19 cellular contexts compared by ENCODE assay signal in the genomic region with DNA sequence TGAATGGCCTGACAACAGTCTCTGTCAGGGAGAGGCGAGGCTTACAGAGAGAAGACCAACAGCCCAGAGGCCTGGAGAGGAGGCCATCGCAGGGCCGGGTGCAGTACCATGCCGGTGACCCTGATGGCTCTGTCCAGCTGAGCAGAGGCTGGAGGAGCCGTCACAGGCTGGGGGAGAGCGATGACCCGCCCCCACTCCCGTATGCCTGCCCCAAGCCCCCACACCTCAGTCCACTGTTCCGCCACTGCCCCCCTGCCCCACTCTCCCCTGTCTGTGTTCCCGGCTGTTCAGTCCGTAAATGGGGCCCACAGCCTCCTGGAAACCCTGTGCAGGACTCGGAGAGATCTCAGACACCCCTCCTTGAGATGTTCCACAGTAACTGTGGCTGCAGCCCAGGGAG. TPM values are rescaled to one million over a fixed set of nuclear protein-coding genes. Genes with fewer than 3 reads are reported as not detected.
DNase-seq lines count a peak whose midpoint lies in the region; ATAC-seq and TF ChIP-seq lines count a peak whose summit lies in the region.
"Had no signal": no experiment of that assay in that cellular context is flagged by ENCODE, and none has a peak within 500 bp of the region (broad histone marks: within the 10 kb centered on the region; RNA-seq: fewer than 3 reads in every experiment).

No MANE protein-coding gene starts in this region.

- TF ChIP-seq CTCF in endothelial cell (IDR thresholded peaks at IDR 0.05; ENCODE audit: unreplicated experiment), result no peak
- no peak for TF ChIP-seq CTCF in upper lobe of left lung (IDR thresholded peaks at IDR 0.05)

- ATAC-seq in stimulated activated naive CD8-positive, alpha-beta T cell treated with anti-CD3 and anti-CD28 coated beads, Interleukin-15, amount 100 ng/mL, for 72 hours, result peak; percentile 13
- ATAC-seq in stimulated activated naive CD8-positive, alpha-beta T cell treated with anti-CD3 and anti-CD28 coated beads, Interleukin-15, Interleukin-2, amounts not matched to agents 100 U/mL and 50 U/mL, for 24 hours, result no peak
- no peak for ATAC-seq in naive thymus-derived CD4-positive, alpha-beta T cell
- no peak for ATAC-seq in upper lobe of left lung (ENCODE audit: low FRiP score in 2 of 2)

- peaks cover 33% of the 10 kb centered on the region for H3K4me1 Mint-ChIP-seq in stimulated activated naive CD8-positive, alpha-beta T cell treated with anti-CD3 and anti-CD28 coated beads, Interleukin-15, amount 100 ng/mL, for 72 hours
- H3K4me1 Mint-ChIP-seq in endothelial cell (ENCODE audit: unreplicated experiment), result peaks cover 2% of the 10 kb centered on the region
- H3K4me1 Mint-ChIP-seq in naive thymus-derived CD4-positive, alpha-beta T cell, result peaks cover 0 to 34% (median 26%) of the 10 kb centered on the region in 7 donors

- peak overlapping the region; percentile 35 for H3K27ac ChIP-seq in naive thymus-derived CD4-positive, alpha-beta T cell (ENCODE audit: low read depth, low read length)
- H3K27ac ChIP-seq in upper lobe of left lung, result no peak overlapping the region

- H3K4me3 ChIP-seq in naive thymus-derived CD4-positive, alpha-beta T cell (ENCODE audit: low read length), result no peak overlapping the region
- H3K4me3 ChIP-seq in upper lobe of left lung, result no peak overlapping the region

- H3K4me3 Mint-ChIP-seq in stimulated activated naive CD8-positive, alpha-beta T cell treated with anti-CD3 and anti-CD28 coated beads, Interleukin-15, amount 100 ng/mL, for 72 hours, result no peak overlapping the region
- no peak overlapping the region for H3K4me3 Mint-ChIP-seq in endothelial cell (ENCODE audit: unreplicated experiment)
- no peak overlapping the region for H3K4me3 Mint-ChIP-seq in naive thymus-derived CD4-positive, alpha-beta T cell
- H3K4me3 Mint-ChIP-seq: CD4-positive, alpha-beta T cell had no signal

- intact Hi-C loops in naive thymus-derived CD4-positive, alpha-beta T cell (cut with micrococcal nuclease), result no loop called here

- H3K9me3 Mint-ChIP-seq in stimulated activated naive CD8-positive, alpha-beta T cell treated with anti-CD3 and anti-CD28 coated beads, Interleukin-15, amount 100 ng/mL, for 72 hours, result no peaks in the 10 kb centered on the region
- no peaks in the 10 kb centered on the region for H3K9me3 Mint-ChIP-seq in endothelial cell (ENCODE audit: unreplicated experiment)
- H3K9me3 Mint-ChIP-seq in naive thymus-derived CD4-positive, alpha-beta T cell, result no peaks in the 10 kb centered on the region
- H3K9me3 Mint-ChIP-seq: CD4-positive, alpha-beta T cell had no signal

- no peak for TF ChIP-seq POLR2A in upper lobe of left lung (IDR thresholded peaks at IDR 0.05)

- WGBS in upper lobe of left lung, 2 donors, result 70 to 79% methylated on average over 11 to 12 of the region's 12 CpGs

- CTCF ChIA-PET in naive thymus-derived CD4-positive, alpha-beta T cell (lab: Charles Lee), result no interaction called here

- TF ChIP-seq EP300 in upper lobe of left lung (IDR thresholded peaks at IDR 0.05), result no peak

- no peaks in the 10 kb centered on the region for H3K27me3 ChIP-seq in naive thymus-derived CD4-positive, alpha-beta T cell (ENCODE audit: control insufficient read depth in 2 of 2, insufficient read depth in 2 of 2, low read length in 2 of 2)
- H3K27me3 ChIP-seq in upper lobe of left lung, result no peaks in the 10 kb centered on the region

- POLR2A ChIA-PET in naive thymus-derived CD4-positive, alpha-beta T cell (lab: Charles Lee), result interaction anchor here (1.0 to 1.2 kb wide), 2 partner anchors 13 to 62 kb away, joined by 3 read pairs; a partner anchor contains a TSS

- H3K36me3 Mint-ChIP-seq in endothelial cell (ENCODE audit: low read depth, unreplicated experiment), result peaks cover 7% of the 10 kb centered on the region
- peaks cover 0 to 13% (median 1%) of the 10 kb centered on the region in 5 donors for H3K36me3 Mint-ChIP-seq in naive thymus-derived CD4-positive, alpha-beta T cell

- H3K27me3 Mint-ChIP-seq in stimulated activated naive CD8-positive, alpha-beta T cell treated with anti-CD3 and anti-CD28 coated beads, Interleukin-15, amount 100 ng/mL, for 72 hours, result no peaks in the 10 kb centered on the region
- H3K27me3 Mint-ChIP-seq in endothelial cell (ENCODE audit: unreplicated experiment), result peaks cover 32% of the 10 kb centered on the region
- H3K27me3 Mint-ChIP-seq in naive thymus-derived CD4-positive, alpha-beta T cell, result no peaks in the 10 kb centered on the region
- H3K27me3 Mint-ChIP-seq: CD4-positive, alpha-beta T cell had no signal

- H3K27ac Mint-ChIP-seq in stimulated activated naive CD8-positive, alpha-beta T cell treated with anti-CD3 and anti-CD28 coated beads, Interleukin-15, amount 100 ng/mL, for 72 hours, result peak overlapping the region in 1 of 2 donors; percentile 73
- peak overlapping the region; percentile 11 for H3K27ac Mint-ChIP-seq in endothelial cell (ENCODE audit: unreplicated experiment)
- H3K27ac Mint-ChIP-seq in naive thymus-derived CD4-positive, alpha-beta T cell, result peak overlapping the region; percentile 33 to 83 (median 72)
- H3K27ac Mint-ChIP-seq: CD4-positive, alpha-beta T cell had no signal

- H3K9me3 ChIP-seq in naive thymus-derived CD4-positive, alpha-beta T cell (ENCODE audit: control insufficient read depth in 2 of 3, low read length in 3 of 3), result no peaks in the 10 kb centered on the region
- no peaks in the 10 kb centered on the region for H3K9me3 ChIP-seq in upper lobe of left lung

- no peaks in the 10 kb centered on the region for H3K4me1 ChIP-seq in naive thymus-derived CD4-positive, alpha-beta T cell (ENCODE audit: control insufficient read depth in 2 of 2, insufficient read depth in 2 of 2, low read length in 2 of 2)
- H3K4me1 ChIP-seq in upper lobe of left lung, result no peaks in the 10 kb centered on the region

- H3K36me3 ChIP-seq in naive thymus-derived CD4-positive, alpha-beta T cell (ENCODE audit: control insufficient read depth in 2 of 3, insufficient read depth in 3 of 3, low read length in 3 of 3), result peaks cover 0 to 36% (median 3%) of the 10 kb centered on the region in 3 experiments
- no peaks in the 10 kb centered on the region for H3K36me3 ChIP-seq in upper lobe of left lung

- no peak for DNase-seq in stimulated activated naive CD8-positive, alpha-beta T cell treated with anti-CD3 and anti-CD28 coated beads, Interleukin-15, amount 100 ng/mL, for 72 hours
- no peak for DNase-seq in stimulated activated naive CD8-positive, alpha-beta T cell treated with anti-CD3 and anti-CD28 coated beads, Interleukin-15, Interleukin-2, amounts not matched to agents 100 U/mL and 50 U/mL, for 24 hours
- DNase-seq in endothelial cell (ENCODE audit: low spot score) (no peak), ecto neural progenitor cell (ENCODE audit: low spot score) (no peak), upper lobe of left lung (no peak), T-helper 1 cell (no peak)
- DNase-seq in naive thymus-derived CD4-positive, alpha-beta T cell, result peak in 1 of 9 donors; percentile 4
- DNase-seq: AML-193; CD4-positive, alpha-beta T cell; DND-41; GDM1; GOT3; MM.1S; NCI-H1105 treated with DMSO at 0.1 percent for 48 hours; NCI-H1930; NCI-H2171 treated with DMSO at 0.1 percent for 48 hours; NCI-H774; SIG-M5 had no signal

RNA-seq across cellular contexts. Expression of a gene that starts 12.8 kb away (rescaled TPM):
- 1.6 TPM for total RNA-seq in endothelial cell (ENCODE audit: unreplicated experiment)
- total RNA-seq in naive thymus-derived CD4-positive, alpha-beta T cell, result 1 to 10 TPM; 3.9 to 9.1 (median 6.9) TPM
- polyA plus RNA-seq in naive thymus-derived CD4-positive, alpha-beta T cell, result 1 to 10 TPM; 1.6 to 3.6 TPM
- 10 to 100 TPM in 4 of 6 donors, 1 to 10 TPM in 2; 3.1 to 17.2 (median 11.2) TPM for total RNA-seq in upper lobe of left lung

RNA-seq across cellular contexts. Expression of a gene that starts 29.4 kb away (rescaled TPM):
- total RNA-seq in endothelial cell (ENCODE audit: unreplicated experiment) (50.2 TPM), upper lobe of left lung (10 to 100 TPM in 1 of 6 donors, 1 to 10 TPM in 5; 3.1 to 11.3 (median 4.8) TPM)
- 10 to 100 TPM; 31.9 to 85.5 (median 45.6) TPM for total RNA-seq in naive thymus-derived CD4-positive, alpha-beta T cell
- 100 to 1,000 TPM in 1 of 2 donors, 10 to 100 TPM in 1; 97.6 to 162 TPM for polyA plus RNA-seq in naive thymus-derived CD4-positive, alpha-beta T cell
- total RNA-seq: NCI-H460 had no signal
